In the genomic region with DNA sequence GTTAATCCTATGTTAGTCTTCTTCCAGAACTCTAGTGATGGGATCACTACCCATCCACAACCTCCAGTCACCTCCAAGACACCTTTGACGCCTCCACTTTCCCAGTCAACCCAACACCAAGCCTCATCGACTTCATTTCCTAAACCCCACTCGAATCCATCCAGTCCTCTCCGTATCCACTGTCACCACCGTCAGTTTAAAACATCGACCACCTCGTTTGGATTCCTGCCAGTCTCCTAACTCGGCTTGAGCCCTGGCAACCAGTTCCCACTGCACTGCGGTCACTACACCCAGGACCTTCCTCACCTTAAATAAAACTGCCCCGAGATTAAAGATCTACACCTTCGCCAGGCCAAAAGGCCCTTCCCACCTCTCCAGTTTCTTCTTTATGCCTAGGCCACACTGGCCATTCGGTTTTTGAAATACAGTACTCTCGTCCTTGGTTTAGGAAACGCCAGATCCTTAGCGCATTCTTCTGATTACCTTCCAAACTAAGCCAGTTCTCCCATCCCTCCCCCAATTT, we compare ENCODE assay signal across 7 cellular contexts.
DNase-seq lines count a peak whose midpoint lies in the region; ATAC-seq and TF ChIP-seq lines count a peak whose summit lies in the region.

No MANE protein-coding gene starts in this region.

- WGBS in iPS DF 6.9 (ENCODE audit: insufficient coverage, insufficient read length), result 100% methylated on average over 3 of the region's 15 CpGs

- H3K4me1 ChIP-seq in HUES48 (ENCODE audit: control insufficient read depth, insufficient read depth, low read length), result peaks cover 6% of the 10 kb centered on the region; the same call in 1 of the 2 replicates
- H3K4me1 ChIP-seq in iPS DF 6.9 (ENCODE audit: control insufficient read depth, insufficient read depth, low read length), result peaks cover 2% of the 10 kb centered on the region; the same call in 1 of the 2 replicates

- DNase-seq in WERI-Rb-1 (no peak), iPS DF 6.9 (ENCODE audit: low read depth, low spot score) (no peak), globus pallidus (ENCODE audit: low spot score) (no peak), DMS153 (lab: John Stamatoyannopoulos, UW) (no peak)
- DNase-seq in stimulated activated effector memory CD8-positive, alpha-beta T cell treated with anti-CD3 and anti-CD28 coated beads, Interleukin-12 subunit alpha, Interleukin-12 subunit beta, amount 100 ng/mL, for 72 hours (ENCODE audit: low spot score in 2 of 2), result no peak

- peak overlapping the region; percentile 69 for H3K9ac ChIP-seq in HUES48 (ENCODE audit: low read depth, low read length)

- H3K27ac Mint-ChIP-seq in stimulated activated effector memory CD8-positive, alpha-beta T cell treated with anti-CD3 and anti-CD28 coated beads, Interleukin-12 subunit alpha, Interleukin-12 subunit beta, amount 100 ng/mL, for 72 hours, result peak overlapping the region; percentile 98

- ATAC-seq in stimulated activated effector memory CD8-positive, alpha-beta T cell treated with anti-CD3 and anti-CD28 coated beads, Interleukin-12 subunit alpha, Interleukin-12 subunit beta, amount 100 ng/mL, for 72 hours, result no peak
- no peak for ATAC-seq in HG03457 (IDR thresholded peaks at IDR 0.05; ENCODE audit: unreplicated experiment)

- H3K4me3 ChIP-seq in HUES48 (ENCODE audit: low read depth, low read length), result peak overlapping the region; percentile 86
- H3K4me3 ChIP-seq in WERI-Rb-1 (ENCODE audit: low read depth, low read length), result peak overlapping the region; percentile 66
- H3K4me3 ChIP-seq in iPS DF 6.9 (ENCODE audit: low read length), result peak overlapping the region; percentile 59; the same call in 1 of the 2 replicates

- peaks cover 32% of the 10 kb centered on the region for H3K36me3 Mint-ChIP-seq in stimulated activated effector memory CD8-positive, alpha-beta T cell treated with anti-CD3 and anti-CD28 coated beads, Interleukin-12 subunit alpha, Interleukin-12 subunit beta, amount 100 ng/mL, for 72 hours

- H3K9me3 ChIP-seq in HUES48 (ENCODE audit: control insufficient read depth, insufficient read depth, low read length), result no peaks in the 10 kb centered on the region
- no peaks in the 10 kb centered on the region for H3K9me3 ChIP-seq in WERI-Rb-1 (ENCODE audit: severe bottlenecking)
- H3K9me3 ChIP-seq in iPS DF 6.9 (ENCODE audit: control insufficient read depth, insufficient read depth, low read length), result no peaks in the 10 kb centered on the region

- H3K4me1 Mint-ChIP-seq in stimulated activated effector memory CD8-positive, alpha-beta T cell treated with anti-CD3 and anti-CD28 coated beads, Interleukin-12 subunit alpha, Interleukin-12 subunit beta, amount 100 ng/mL, for 72 hours, result peaks cover 52% of the 10 kb centered on the region

- peak overlapping the region; percentile 86 for H3K4me3 Mint-ChIP-seq in stimulated activated effector memory CD8-positive, alpha-beta T cell treated with anti-CD3 and anti-CD28 coated beads, Interleukin-12 subunit alpha, Interleukin-12 subunit beta, amount 100 ng/mL, for 72 hours

- H3K9me3 Mint-ChIP-seq in stimulated activated effector memory CD8-positive, alpha-beta T cell treated with anti-CD3 and anti-CD28 coated beads, Interleukin-12 subunit alpha, Interleukin-12 subunit beta, amount 100 ng/mL, for 72 hours, result no peaks in the 10 kb centered on the region

- TF ChIP-seq CTCF in WERI-Rb-1 (IDR thresholded peaks at IDR 0.05; ENCODE audit: low read depth, low read length), result no peak

- H3K27me3 ChIP-seq in HUES48 (ENCODE audit: control insufficient read depth, insufficient read depth, low read length) (no peaks in the 10 kb centered on the region), WERI-Rb-1 (ENCODE audit: insufficient read depth, low read depth, severe bottlenecking) (peaks cover 14% of the 10 kb centered on the region), iPS DF 6.9 (ENCODE audit: control insufficient read depth, insufficient read depth, low read length) (no peaks in the 10 kb centered on the region)

- H3K27ac ChIP-seq in HUES48 (ENCODE audit: low read depth, low read length) (peak overlapping the region; percentile 99), WERI-Rb-1 (peak overlapping the region; percentile 96), iPS DF 6.9 (ENCODE audit: low read length) (no peak overlapping the region)

- H3K36me3 ChIP-seq in HUES48 (ENCODE audit: control insufficient read depth, insufficient read depth, low read length), result no peaks in the 10 kb centered on the region
- H3K36me3 ChIP-seq in WERI-Rb-1, result peaks cover 2% of the 10 kb centered on the region; the same call in 1 of the 2 replicates
- no peaks in the 10 kb centered on the region for H3K36me3 ChIP-seq in iPS DF 6.9 (ENCODE audit: control insufficient read depth, insufficient read depth, low read length)
